8 cellular contexts compared by ENCODE assay signal in genomic region chr14:23321572-23322547, GRCh38. TPM values are rescaled to one million over a fixed set of nuclear protein-coding genes. Genes with fewer than 3 reads are reported as not detected.
DNase-seq lines count a peak whose midpoint lies in the region; ATAC-seq and TF ChIP-seq lines count a peak whose summit lies in the region.

No MANE protein-coding gene starts in this region.

- H3K27ac Mint-ChIP-seq in dendritic cell treated with granulocyte-macrophage colony-stimulating factor and Interleukin-4, amounts not matched to agents 40 ng/mL and 50 ng/mL, for 4 days = peak overlapping the region; percentile 97

- intact Hi-C loops in dendritic cell treated with granulocyte-macrophage colony-stimulating factor and Interleukin-4, amounts not matched to agents 40 ng/mL and 50 ng/mL, for 4 days (cut with micrococcal nuclease) = loop anchor here (1.0 to 10.0 kb wide), 5 partner anchors 21 to 245 kb away; partner anchors contain the start of genes AP1G2, HOMEZ and NGDN
- intact Hi-C loops in lower lobe of right lung (cut with DNase I) = no loop called here

- H3K4me1 ChIP-seq in lower lobe of right lung = peaks cover 23% of the 10 kb centered on the region

- no peaks in the 10 kb centered on the region for H3K27me3 Mint-ChIP-seq in dendritic cell treated with granulocyte-macrophage colony-stimulating factor and Interleukin-4, amounts not matched to agents 40 ng/mL and 50 ng/mL, for 4 days

- no peaks in the 10 kb centered on the region for H3K9me3 ChIP-seq in lower lobe of right lung

- ATAC-seq in GM21529 (IDR thresholded peaks at IDR 0.05; ENCODE audit: unreplicated experiment) = peak; percentile 17
- ATAC-seq in lower lobe of right lung = peak; percentile 23 to 46

- peaks cover 46% of the 10 kb centered on the region for H3K4me1 Mint-ChIP-seq in dendritic cell treated with granulocyte-macrophage colony-stimulating factor and Interleukin-4, amounts not matched to agents 40 ng/mL and 50 ng/mL, for 4 days (ENCODE audit: low read depth)

- DNase-seq in D341Med (ENCODE audit: low spot score) = peak; percentile 69
- DNase-seq in LHCN-M2 (ENCODE audit: low read depth) = peak; percentile 66
- peak; percentile 31 to 35 for DNase-seq in activated CD4-positive, alpha-beta T cell treated with anti-CD3 and anti-CD28 coated beads for 24 hours (ENCODE audit: low read depth in 2 of 2)
- no peak for DNase-seq in lower lobe of right lung
- peak; percentile 78 for DNase-seq in stimulated activated CD8-positive, alpha-beta memory T cell treated with anti-CD3 and anti-CD28 coated beads, Interleukin-4, amount 100 ng/mL, for 48 hours
- no peak for DNase-seq in GOT3 (lab: John Stamatoyannopoulos, UW)

- H3K27ac ChIP-seq in lower lobe of right lung = peak overlapping the region; percentile 95

- H3K36me3 Mint-ChIP-seq in dendritic cell treated with granulocyte-macrophage colony-stimulating factor and Interleukin-4, amounts not matched to agents 40 ng/mL and 50 ng/mL, for 4 days (ENCODE audit: low read depth) = peaks cover 77% of the 10 kb centered on the region

- peak overlapping the region; percentile 88 for H3K4me3 Mint-ChIP-seq in dendritic cell treated with granulocyte-macrophage colony-stimulating factor and Interleukin-4, amounts not matched to agents 40 ng/mL and 50 ng/mL, for 4 days

- no peaks in the 10 kb centered on the region for H3K9me3 Mint-ChIP-seq in dendritic cell treated with granulocyte-macrophage colony-stimulating factor and Interleukin-4, amounts not matched to agents 40 ng/mL and 50 ng/mL, for 4 days

- no peaks in the 10 kb centered on the region for H3K27me3 ChIP-seq in lower lobe of right lung (ENCODE audit: low read depth)

- H3K4me3 ChIP-seq in lower lobe of right lung = peak overlapping the region; percentile 71

- TF ChIP-seq CTCF in lower lobe of right lung (IDR thresholded peaks at IDR 0.05) = no peak

- peaks cover 39% of the 10 kb centered on the region for H3K36me3 ChIP-seq in lower lobe of right lung

RNA-seq across cellular contexts. Expression of gene PABPN1, which starts 0.6 kb away (rescaled TPM):
- total RNA-seq in LHCN-M2 (2014; rRNA removed) = 86.7 and 92.7 TPM in 2 replicates
- 118 TPM for polyA plus RNA-seq in LHCN-M2 (2012)
- 122 TPM for total RNA-seq in lower lobe of right lung

RNA-seq across cellular contexts. Expression of gene BCL2L2, which starts 15.2 kb away (rescaled TPM):
- total RNA-seq in LHCN-M2 (2014; rRNA removed) (17.3 and 20.4 TPM in 2 replicates), lower lobe of right lung (43.9 TPM)
- polyA plus RNA-seq in LHCN-M2 (2012) = 25.3 TPM

RNA-seq across cellular contexts. Expression of gene PPP1R3E, which starts 19.2 kb away (rescaled TPM):
- total RNA-seq in LHCN-M2 (2014; rRNA removed) (2.9 and 5.0 TPM in 2 replicates), lower lobe of right lung (16.9 TPM)
- polyA plus RNA-seq in LHCN-M2 (2012) = 3.2 TPM

RNA-seq across cellular contexts. Expression of gene SLC22A17, which starts 30.8 kb away (rescaled TPM):
- total RNA-seq in LHCN-M2 (2014; rRNA removed) = 13.5 and 16.0 TPM in 2 replicates
- 9.1 TPM for polyA plus RNA-seq in LHCN-M2 (2012)
- total RNA-seq in lower lobe of right lung = 10.6 TPM

RNA-seq across cellular contexts. Expression of gene HOMEZ, which starts 35.9 kb away (rescaled TPM):
- total RNA-seq in LHCN-M2 (2014; rRNA removed) (5.7 and 7.1 TPM in 2 replicates), lower lobe of right lung (12.4 TPM)
- polyA plus RNA-seq in LHCN-M2 (2012) = 6.1 TPM

Comparison
In these comparisons a context has a peak if more than half of its experiments do, and no peak if none do; other contexts are left out.
1. DNase-seq: peak in D341Med (single experiment), LHCN-M2 (single experiment), activated CD4-positive, alpha-beta T cell treated with anti-CD3 and anti-CD28 coated beads for 24 hours (2 of 2) and stimulated activated CD8-positive, alpha-beta memory T cell treated with anti-CD3 and anti-CD28 coated beads, Interleukin-4, amount 100 ng/mL, for 48 hours (single experiment); none in lower lobe of right lung (single experiment) and GOT3 (single experiment).